Comparison of ENCODE assay signal across 9 cellular contexts in genomic region chr13:25046985-25047660, GRCh38. TPM values are rescaled to one million over a fixed set of nuclear protein-coding genes. Genes with fewer than 3 reads are reported as not detected.
A peak's percentile ranks its signal among the peaks of the same experiment; 100 is the strongest.
DNase-seq lines count a peak whose midpoint lies in the region; ATAC-seq and TF ChIP-seq lines count a peak whose summit lies in the region.
"Had no signal": no experiment of that assay in that cellular context is flagged by ENCODE, and none has a peak within 500 bp of the region (broad histone marks: within the 10 kb centered on the region; RNA-seq: fewer than 3 reads in every experiment).

No MANE protein-coding gene starts in this region.

- CTCF ChIA-PET in BJ (lab: Yijun Ruan, JAX) = interaction anchor here (1.0 kb wide), 1 partner anchor 42 kb away, joined by 3 read pairs; no protein-coding TSS in a partner anchor
- CTCF ChIA-PET in CD8-positive, alpha-beta memory T cell (lab: Charles Lee) = no interaction called here

- no peak for TF ChIP-seq EP300 in neural cell (conservative IDR thresholded peaks at IDR 0.05; ENCODE audit: poor library complexity, severe bottlenecking)

- H3K27ac Mint-ChIP-seq in CD8-positive, alpha-beta memory T cell = no peak overlapping the region
- H3K27ac Mint-ChIP-seq: T-helper 1 cell treated with Interleukin-12 subunit alpha and Interleukin-12 subunit beta and Interleukin-4 antibody, amounts not matched to agents 30 μg/mL and 1 μg/mL, for 36 hours had no signal

- H3K27me3 Mint-ChIP-seq in CD8-positive, alpha-beta memory T cell = peaks cover 57 to 87% of the 10 kb centered on the region in 2 donors

- no peaks in the 10 kb centered on the region for H3K36me3 Mint-ChIP-seq in CD8-positive, alpha-beta memory T cell

- H4K20me1 ChIP-seq in neural cell (ENCODE audit: insufficient read depth) = no peaks in the 10 kb centered on the region

- ATAC-seq in HG02852 (IDR thresholded peaks at IDR 0.05; ENCODE audit: unreplicated experiment) = no peak

- no peaks in the 10 kb centered on the region for H3F3A ChIP-seq in neural cell (ENCODE audit: insufficient read depth, low read length, poor library complexity, severe bottlenecking)

- H2AFZ ChIP-seq in neural cell (ENCODE audit: low read depth, low read length) = peak overlapping the region; percentile 27

- peaks cover 3 to 8% (median 5%) of the 10 kb centered on the region in 3 donors for H3K4me1 Mint-ChIP-seq in CD8-positive, alpha-beta memory T cell

- no peaks in the 10 kb centered on the region for H3K79me2 ChIP-seq in neural cell (replicated peaks; ENCODE audit: insufficient read depth, low read length)

- in situ Hi-C loops in KBM-7 (cut with MboI; ENCODE audit: low pct_unique_long_range_greater_than_20kb, low sequenced_read_pairs) = no loop called here

- peak overlapping the region; percentile 22 for H3K4me3 ChIP-seq in BJ (ENCODE audit: low read depth, low read length)
- peak overlapping the region; percentile 33 for H3K4me3 ChIP-seq in epithelial cell of proximal tubule (ENCODE audit: low read depth, low read length)
- peak overlapping the region; percentile 81 for H3K4me3 ChIP-seq in neural cell (ENCODE audit: low read length)
- H3K4me3 ChIP-seq in CD8-positive, alpha-beta memory T cell (ENCODE audit: low read length) = no peak overlapping the region

- POLR2A ChIA-PET in BJ (lab: Charles Lee) = no interaction called here
- POLR2A ChIA-PET in CD8-positive, alpha-beta memory T cell (lab: Charles Lee) = no interaction called here

- H3K27me3 ChIP-seq in BJ (ENCODE audit: control insufficient read depth, insufficient read depth, low read length) (peaks cover 9% of the 10 kb centered on the region), neural cell (ENCODE audit: insufficient read depth, low read depth, low read length) (peaks cover 16% of the 10 kb centered on the region)
- no peaks in the 10 kb centered on the region for H3K27me3 ChIP-seq in CD8-positive, alpha-beta memory T cell (ENCODE audit: insufficient read depth, low read length, poor library complexity, severe bottlenecking)

- no peak overlapping the region for H3K27ac ChIP-seq in neural cell (ENCODE audit: low read length)
- H3K27ac ChIP-seq in CD8-positive, alpha-beta memory T cell (ENCODE audit: low read depth, low read length) = no peak overlapping the region

- H3K9me3 ChIP-seq in neural cell (ENCODE audit: low read length) = no peaks in the 10 kb centered on the region
- no peaks in the 10 kb centered on the region for H3K9me3 ChIP-seq in CD8-positive, alpha-beta memory T cell (ENCODE audit: low read length)

- peak overlapping the region; percentile 51 for H3K4me2 ChIP-seq in neural cell (ENCODE audit: low read length)

- H3K36me3 ChIP-seq in BJ (ENCODE audit: control insufficient read depth, insufficient read depth, low read length) = no peaks in the 10 kb centered on the region
- H3K36me3 ChIP-seq in neural cell (ENCODE audit: insufficient read depth, low read length) = no peaks in the 10 kb centered on the region
- no peaks in the 10 kb centered on the region for H3K36me3 ChIP-seq in CD8-positive, alpha-beta memory T cell (ENCODE audit: insufficient read depth, low read length)

- DNase-seq in BJ (ENCODE audit: low read depth) (no peak), NCI-H146 treated with DMSO at 0.1 percent for 48 hours (lab: John Stamatoyannopoulos, UW; ENCODE audit: unreplicated experiment) (peak; percentile 46), epithelial cell of proximal tubule (ENCODE audit: low read depth) (no peak), KBM-7 (no peak), SIG-M5 treated with dmso at 0.1 percent for 504 hours (lab: John Stamatoyannopoulos, UW; ENCODE audit: unreplicated experiment) (no peak)
- no peak for DNase-seq in CD8-positive, alpha-beta memory T cell

- no peak for TF ChIP-seq RAD21 in neural cell (conservative IDR thresholded peaks at IDR 0.05)

- H3K9ac ChIP-seq in neural cell (ENCODE audit: low read length) = peak overlapping the region; percentile 58

- peak overlapping the region in 1 of 7 donors; percentile 55 for H3K4me3 Mint-ChIP-seq in CD8-positive, alpha-beta memory T cell
- H3K4me3 Mint-ChIP-seq: T-helper 1 cell treated with Interleukin-12 subunit alpha and Interleukin-12 subunit beta and Interleukin-4 antibody, amounts not matched to agents 30 μg/mL and 1 μg/mL, for 36 hours had no signal

- H3K9me2 ChIP-seq in neural cell (ENCODE audit: insufficient read depth, low read length) = no peaks in the 10 kb centered on the region

- no peaks in the 10 kb centered on the region for H3K4me1 ChIP-seq in CD8-positive, alpha-beta memory T cell (ENCODE audit: insufficient read depth, low read length)

- TF ChIP-seq CTCF in BJ (IDR thresholded peaks at IDR 0.05; ENCODE audit: insufficient read depth, low read depth, low read length) = no peak
- TF ChIP-seq CTCF in epithelial cell of proximal tubule (conservative IDR thresholded peaks at IDR 0.05; ENCODE audit: low read depth, low read length) = no peak
- TF ChIP-seq CTCF in neural cell (IDR thresholded peaks at IDR 0.05; ENCODE audit: poor library complexity, severe bottlenecking) = no peak

- H3K9me3 Mint-ChIP-seq in CD8-positive, alpha-beta memory T cell = peaks cover 11 to 24% (median 16%) of the 10 kb centered on the region in 5 donors

TF ChIP-seq in neural cell, 6 proteins besides CTCF, POLR2A, EP300 and RAD21:
- TF ChIP-seq POLR2AphosphoS5 (IDR thresholded peaks at IDR 0.05) (no peak), TAF1 (IDR thresholded peaks at IDR 0.05; ENCODE audit: low read depth) (no peak), MXI1 (conservative IDR thresholded peaks at IDR 0.05; ENCODE audit: poor library complexity, severe bottlenecking) (peak; percentile 30)

RNA-seq across cellular contexts. Expression of gene PABPC3, which starts 48.8 kb away (rescaled TPM):
- polyA plus RNA-seq in BJ (2011; rRNA removed) (0.16 TPM in 1 of 2 replicates, not detected in the other), neural cell (not detected in 2 replicates)
- polyA minus RNA-seq in BJ (2011; rRNA and poly(A)+ RNA removed) = 0.10 TPM in 1 of 2 replicates, not detected in the other
- total RNA-seq in epithelial cell of proximal tubule = 0.14 and 0.23 TPM in 2 replicates
- not detected in 2 replicates for polyA minus RNA-seq in neural cell
- total RNA-seq in CD8-positive, alpha-beta memory T cell = under 1 TPM; 0.72 to 0.97 TPM
- polyA plus RNA-seq in CD8-positive, alpha-beta memory T cell = 0.09 TPM
